In the genomic region with DNA sequence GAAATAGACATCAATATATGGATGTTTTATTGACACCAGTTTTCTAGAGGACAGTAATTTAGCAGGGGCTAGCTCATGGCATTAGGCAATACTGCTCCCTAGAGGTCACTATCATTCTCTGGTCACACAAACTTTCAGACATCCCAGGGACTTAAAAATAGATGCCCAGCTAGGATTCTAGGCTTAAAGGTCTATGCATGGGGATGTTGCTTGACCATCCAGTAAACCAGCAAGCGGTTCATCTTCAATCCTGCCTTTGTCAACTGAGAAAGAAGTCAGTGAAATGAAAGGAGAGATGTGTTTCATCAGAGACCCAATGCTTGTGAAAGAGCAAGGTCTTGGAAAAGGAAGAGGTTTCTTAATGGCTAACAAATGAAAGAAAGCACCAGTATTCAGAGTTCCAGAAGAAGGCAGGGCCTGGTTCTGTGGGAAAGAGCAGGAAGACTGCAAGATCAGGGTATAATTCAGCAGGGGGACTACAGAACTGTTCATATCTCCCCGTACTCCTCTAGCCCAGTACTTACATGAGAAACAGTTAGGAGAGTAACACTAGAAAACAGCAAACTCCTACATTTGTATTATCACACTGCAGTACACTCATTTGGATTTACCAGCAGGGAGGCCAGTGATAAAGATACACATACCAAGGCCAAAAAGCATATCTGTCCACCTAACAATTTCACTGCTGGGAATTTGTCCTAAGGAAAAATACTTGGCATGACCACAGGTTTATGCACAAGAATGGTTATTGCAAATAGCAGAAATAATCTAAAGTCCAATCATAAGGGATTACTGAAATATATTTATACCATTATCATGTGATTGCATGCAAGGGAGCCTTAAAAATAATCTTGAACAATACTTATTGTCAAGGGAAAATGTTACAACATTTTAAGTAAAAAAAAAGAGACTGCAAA, we compare ENCODE assay signal across 9 cellular contexts.
DNase-seq lines count a peak whose midpoint lies in the region; ATAC-seq and TF ChIP-seq lines count a peak whose summit lies in the region.
"Had no signal": no experiment of that assay in that cellular context is flagged by ENCODE, and none has a peak within 500 bp of the region (broad histone marks: within the 10 kb centered on the region; RNA-seq: fewer than 3 reads in every experiment).

No MANE protein-coding gene starts in this region.

- in situ Hi-C loops in mammary epithelial cell (cut with MboI; ENCODE audit: low sequenced_read_pairs in 2 of 2), result loop anchor here in 1 of 2 donors (25.0 kb wide), 1 partner anchor 994 kb away; no protein-coding TSS in a partner anchor

- H3K36me3 Mint-ChIP-seq in Caco-2 (ENCODE audit: insufficient read depth, unreplicated experiment) (no peaks in the 10 kb centered on the region), GM23338 (ENCODE audit: low read depth) (no peaks in the 10 kb centered on the region)
- H3K36me3 Mint-ChIP-seq in activated CD4-positive, alpha-beta T cell treated with anti-CD3 and anti-CD28 coated beads, Interleukin-2, amount 10 ng/mL, durations not matched to agents 7 days and 5 days (ENCODE audit: low read depth), result no peaks in the 10 kb centered on the region

- H4K20me1 ChIP-seq in GM23338 (replicated peaks; ENCODE audit: insufficient read depth), result no peaks in the 10 kb centered on the region
- H4K20me1 ChIP-seq in mammary epithelial cell (ENCODE audit: insufficient read depth, low read length), result no peaks in the 10 kb centered on the region

- H3K27me3 Mint-ChIP-seq in Caco-2 (ENCODE audit: insufficient read depth, unreplicated experiment) (peaks cover 14% of the 10 kb centered on the region), GM23338 (ENCODE audit: insufficient read depth, low read depth, poor library complexity) (no peaks in the 10 kb centered on the region)
- H3K27me3 Mint-ChIP-seq in activated CD4-positive, alpha-beta T cell treated with anti-CD3 and anti-CD28 coated beads, Interleukin-2, amount 10 ng/mL, durations not matched to agents 7 days and 5 days, result peaks cover 19% of the 10 kb centered on the region

- TF ChIP-seq CTCF in Caco-2 (IDR thresholded peaks at IDR 0.05; ENCODE audit: insufficient read depth in 1 of 2, low read depth in 1 of 2, low read length in 1 of 2, severe bottlenecking in 1 of 2, unreplicated experiment in 1 of 2) (peak; percentile 38 to 45), GM23338 (conservative IDR thresholded peaks at IDR 0.05; ENCODE audit: low read depth in 2 of 2) (peak; percentile 85 to 89), mammary epithelial cell (conservative IDR thresholded peaks at IDR 0.05 in 1 of 2, IDR thresholded peaks at IDR 0.05 in 1 of 2; ENCODE audit: extremely low read depth in 1 of 2, insufficient read depth in 1 of 2, low read depth in 1 of 2, low read length in 2 of 2) (peak; percentile 66 to 78), liver (IDR thresholded peaks at IDR 0.05; ENCODE audit: low read depth, low read length, missing input control) (peak; percentile 55)

- H3K9me3 Mint-ChIP-seq in Caco-2 (ENCODE audit: unreplicated experiment), result no peaks in the 10 kb centered on the region
- no peaks in the 10 kb centered on the region; the same call in 1 of the 3 replicates for H3K9me3 Mint-ChIP-seq in GM23338
- no peaks in the 10 kb centered on the region for H3K9me3 Mint-ChIP-seq in activated CD4-positive, alpha-beta T cell treated with anti-CD3 and anti-CD28 coated beads, Interleukin-2, amount 10 ng/mL, durations not matched to agents 7 days and 5 days
- H3K9me3 Mint-ChIP-seq: stimulated activated naive CD8-positive, alpha-beta T cell treated with anti-CD3 and anti-CD28 coated beads, Interleukin-15, Interleukin-2, amounts not matched to agents 100 ng/mL and 50 ng/mL, for 24 hours had no signal

- H3K9me2 ChIP-seq in GM23338 (ENCODE audit: insufficient read depth), result no peaks in the 10 kb centered on the region

- H3K79me2 ChIP-seq in GM23338 (replicated peaks; ENCODE audit: insufficient read depth), result no peaks in the 10 kb centered on the region
- H3K79me2 ChIP-seq in mammary epithelial cell (ENCODE audit: insufficient read depth, low read length), result no peaks in the 10 kb centered on the region

- no peak overlapping the region for H3K27ac Mint-ChIP-seq in Caco-2 (ENCODE audit: unreplicated experiment)
- 0 out of 2 replicates have a peak overlapping the region, but pooled peaks have one; percentile 12 for H3K27ac Mint-ChIP-seq in GM23338
- no peak overlapping the region for H3K27ac Mint-ChIP-seq in activated CD4-positive, alpha-beta T cell treated with anti-CD3 and anti-CD28 coated beads, Interleukin-2, amount 10 ng/mL, durations not matched to agents 7 days and 5 days
- H3K27ac Mint-ChIP-seq: stimulated activated naive CD8-positive, alpha-beta T cell treated with anti-CD3 and anti-CD28 coated beads, Interleukin-15, Interleukin-2, amounts not matched to agents 100 ng/mL and 50 ng/mL, for 24 hours had no signal

- POLR2A ChIA-PET in Caco-2 (lab: Charles Lee), result interaction anchor here (0.7 kb wide), 1 partner anchor 8 kb away, joined by 3 read pairs; no protein-coding TSS in a partner anchor
- POLR2A ChIA-PET in activated CD4-positive, alpha-beta T cell treated with anti-CD3 and anti-CD28 coated beads, Interleukin-2, amount 10 ng/mL, durations not matched to agents 7 days and 5 days (lab: Charles Lee), result no interaction called here

- no peak overlapping the region for H3K4me2 ChIP-seq in GM23338
- H3K4me2 ChIP-seq in mammary epithelial cell (ENCODE audit: insufficient read depth, low read depth, low read length), result no peak overlapping the region

- WGBS in mammary epithelial cell (ENCODE audit: low coverage, missing lambda C conversion rate), result 73% methylated on average over 2 of the region's 2 CpGs
- 58% methylated on average over 2 of the region's 2 CpGs for WGBS in liver

- H2AFZ ChIP-seq in GM23338, result no peak overlapping the region
- peak overlapping the region; percentile 23 for H2AFZ ChIP-seq in mammary epithelial cell (ENCODE audit: low read depth, low read length)

- H3K27ac ChIP-seq in GM23338 (ENCODE audit: low read depth) (no peak overlapping the region), mammary epithelial cell (ENCODE audit: insufficient read depth, low read depth, low read length) (no peak overlapping the region), liver (ENCODE audit: low read depth in 1 of 2, low read length in 2 of 2) (no peak overlapping the region)

- H3K4me1 Mint-ChIP-seq in Caco-2 (ENCODE audit: low read depth, unreplicated experiment), result no peaks in the 10 kb centered on the region
- H3K4me1 Mint-ChIP-seq in GM23338, result peaks cover 13% of the 10 kb centered on the region; the same call in 2 of the 3 replicates
- H3K4me1 Mint-ChIP-seq in activated CD4-positive, alpha-beta T cell treated with anti-CD3 and anti-CD28 coated beads, Interleukin-2, amount 10 ng/mL, durations not matched to agents 7 days and 5 days, result no peaks in the 10 kb centered on the region

- no peaks in the 10 kb centered on the region for H3F3A ChIP-seq in GM23338 (replicated peaks; ENCODE audit: low read depth)

- dilution Hi-C loops in mammary epithelial cell (cut with HindIII; ENCODE audit: low sequenced_read_pairs), result no loop called here

- H3K9ac ChIP-seq in mammary epithelial cell (ENCODE audit: insufficient read depth, low read length), result no peak overlapping the region
- H3K9ac ChIP-seq in liver (ENCODE audit: low read depth in 1 of 2, low read length in 2 of 2), result no peak overlapping the region

- H3K4me1 ChIP-seq in Caco-2 (no peaks in the 10 kb centered on the region), GM23338 (ENCODE audit: insufficient read depth) (peaks cover 13% of the 10 kb centered on the region), mammary epithelial cell (ENCODE audit: insufficient read depth, low read length) (no peaks in the 10 kb centered on the region), liver (ENCODE audit: control insufficient read depth in 4 of 4, insufficient read depth in 4 of 4, low read length in 3 of 4) (no peaks in the 10 kb centered on the region)

- BruUV-seq in Caco-2 (replicated peaks; lab: Mats Ljungman, UMichigan) (no TSS peak), mammary epithelial cell (replicated peaks; lab: Mats Ljungman, UMichigan) (no TSS peak)

- ATAC-seq in GM23338, result peak; percentile 90
- ATAC-seq in HG03097 (IDR thresholded peaks at IDR 0.05; ENCODE audit: low FRiP score, unreplicated experiment), result no peak

- H3K4me3 Mint-ChIP-seq in Caco-2 (ENCODE audit: unreplicated experiment), result no peak overlapping the region
- H3K4me3 Mint-ChIP-seq in GM23338, result no peak overlapping the region
- H3K4me3 Mint-ChIP-seq in activated CD4-positive, alpha-beta T cell treated with anti-CD3 and anti-CD28 coated beads, Interleukin-2, amount 10 ng/mL, durations not matched to agents 7 days and 5 days, result no peak overlapping the region
- H3K4me3 Mint-ChIP-seq: stimulated activated naive CD8-positive, alpha-beta T cell treated with anti-CD3 and anti-CD28 coated beads, Interleukin-15, Interleukin-2, amounts not matched to agents 100 ng/mL and 50 ng/mL, for 24 hours had no signal

- peak; percentile 84 to 89 for TF ChIP-seq RAD21 in liver (IDR thresholded peaks at IDR 0.05)

- no peak overlapping the region for H3K4me3 ChIP-seq in Caco-2 (ENCODE audit: low read depth, low read length)
- H3K4me3 ChIP-seq in GM23338, result no peak overlapping the region
- no peak overlapping the region for H3K4me3 ChIP-seq in mammary epithelial cell (replicated peaks in 1 of 3; ENCODE audit: insufficient read depth in 1 of 3, low read depth in 2 of 3, low read length in 3 of 3)
- H3K4me3 ChIP-seq in liver (ENCODE audit: low read depth in 1 of 3, low read length in 3 of 3), result no peak overlapping the region

- H3K27me3 ChIP-seq in Caco-2 (replicated peaks; ENCODE audit: control insufficient read depth, insufficient read depth, low read length) (no peaks in the 10 kb centered on the region), GM23338 (ENCODE audit: insufficient read depth) (no peaks in the 10 kb centered on the region), mammary epithelial cell (ENCODE audit: insufficient read depth, low read length) (no peaks in the 10 kb centered on the region), liver (ENCODE audit: control insufficient read depth in 4 of 4, insufficient read depth in 4 of 4, low read length in 3 of 4) (no peaks in the 10 kb centered on the region)

- H3K36me3 ChIP-seq in Caco-2 (ENCODE audit: control insufficient read depth, insufficient read depth, low read length), result no peaks in the 10 kb centered on the region
- no peaks in the 10 kb centered on the region for H3K36me3 ChIP-seq in GM23338 (ENCODE audit: insufficient read depth)
- H3K36me3 ChIP-seq in mammary epithelial cell (ENCODE audit: insufficient read depth, low read length), result no peaks in the 10 kb centered on the region
- H3K36me3 ChIP-seq in liver (ENCODE audit: control insufficient read depth in 4 of 4, insufficient read depth in 3 of 4, low read depth in 1 of 4, low read length in 3 of 4), result no peaks in the 10 kb centered on the region

- DNase-seq in Caco-2 (peak in 1 of 2 experiments; percentile 37), GM23338 (ENCODE audit: low spot score) (peak; percentile 76), NCI-H1694 treated with DMSO at 0.1 percent for 48 hours (lab: John Stamatoyannopoulos, UW) (peak; percentile 40), mammary epithelial cell (peak; percentile 47), occipital lobe (lab: John Stamatoyannopoulos, UW) (no peak)
- no peak for DNase-seq in activated CD4-positive, alpha-beta T cell treated with anti-CD3 and anti-CD28 coated beads, Interleukin-2, amount 10 ng/mL, durations not matched to agents 7 days and 5 days

- CTCF ChIA-PET in Caco-2 (lab: Charles Lee), result interaction anchor here (0.6 to 2.1 kb wide), 4 partner anchors 211 to 1116 kb away, joined by 3 to 11 read pairs (median 6); a partner anchor contains a TSS
- CTCF ChIA-PET in mammary epithelial cell (lab: Charles Lee; ENCODE audit: low non-redundant PET), result interaction anchor here (0.5 to 0.7 kb wide), 3 partner anchors 212 to 994 kb away, joined by 3 to 5 read pairs (median 5); a partner anchor contains a TSS
- CTCF ChIA-PET in activated CD4-positive, alpha-beta T cell treated with anti-CD3 and anti-CD28 coated beads, Interleukin-2, amount 10 ng/mL, durations not matched to agents 7 days and 5 days (lab: Charles Lee), result interaction anchor here (0.6 kb wide), 1 partner anchor 309 kb away, joined by 3 read pairs; no protein-coding TSS in a partner anchor

- intact Hi-C loops in Caco-2 (cut with micrococcal nuclease; ENCODE audit: unreplicated experiment), result loop anchor here (1.0 to 10.0 kb wide), 3 partner anchors 207 to 994 kb away; a partner anchor contains a TSS
- intact Hi-C loops in mammary epithelial cell (cut with micrococcal nuclease), result loop anchor here (1.0 to 2.0 kb wide), 4 partner anchors 210 to 994 kb away; no protein-coding TSS in a partner anchor

- H3K9me3 ChIP-seq in Caco-2 (no peaks in the 10 kb centered on the region), mammary epithelial cell (replicated peaks; ENCODE audit: insufficient read depth, low read length) (no peaks in the 10 kb centered on the region), liver (ENCODE audit: control insufficient read depth in 4 of 4, low read length in 3 of 4) (no peaks in the 10 kb centered on the region)

Comparison
In these comparisons a context has a peak if more than half of its experiments do, and no peak if none do; other contexts are left out.
1. DNase-seq: peak in GM23338 (single experiment), NCI-H1694 treated with DMSO at 0.1 percent for 48 hours (single experiment) and mammary epithelial cell (single experiment); none in occipital lobe (single experiment) and activated CD4-positive, alpha-beta T cell treated with anti-CD3 and anti-CD28 coated beads, Interleukin-2, amount 10 ng/mL, durations not matched to agents 7 days and 5 days (single experiment).
2. Peak in every context shown above with its lines, with median percentiles within 50 percentile points of each other: CTCF ChIP-seq.